ENCODE assay signal across 2 cellular contexts in the genomic region with DNA sequence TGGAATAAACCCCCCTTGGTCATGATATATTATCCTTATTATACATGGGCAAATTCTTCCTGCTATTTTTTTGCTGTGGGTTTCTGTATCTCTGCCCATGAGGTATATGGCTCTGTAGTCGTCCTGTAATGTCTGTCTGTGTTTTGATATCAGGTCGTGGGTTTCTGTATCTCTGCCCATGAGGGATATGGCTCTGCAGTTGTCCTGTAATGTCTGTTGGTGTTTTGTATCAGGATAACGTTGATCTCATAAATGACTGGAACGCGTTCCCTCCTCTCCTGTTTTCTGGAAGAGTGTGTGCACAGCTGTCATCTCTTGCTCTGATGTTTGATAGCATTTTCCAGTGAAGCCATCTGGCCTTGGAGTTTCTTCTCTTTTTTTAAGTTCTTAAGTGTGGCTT.
TF ChIP-seq lines count a peak whose summit lies in the region.

No MANE protein-coding gene starts in this region.

TF ChIP-seq in HEK293, 187 proteins besides CTCF, POLR2A, EP300 and RAD21:
- TF ChIP-seq ZNF843 (tag by site-specific recombination; IDR thresholded peaks at IDR 0.05), result no peak
- TF ChIP-seq ZBTB17 (tag by site-specific recombination; IDR thresholded peaks at IDR 0.05), result peak; percentile 99
TF ChIP-seq in HEK293: peak in this region for 1.

TF ChIP-seq in H1, 55 proteins besides CTCF, POLR2A, EP300 and RAD21:
- TF ChIP-seq SRF (IDR thresholded peaks at IDR 0.05; ENCODE audit: low read depth, low read length) (peak; percentile 28; the same call in 1 of the 2 replicates), MAX (IDR thresholded peaks at IDR 0.05) (no peak)
